Comparison of ENCODE assay signal across 1 cellular context in genomic region chr17:50421308-50422031, GRCh38.
TF ChIP-seq lines count a peak whose summit lies in the region.

No MANE protein-coding gene starts in this region.

TF ChIP-seq in GM23338, 12 proteins besides CTCF, POLR2A, EP300 and RAD21:
- TF ChIP-seq EZH2 (IDR thresholded peaks at IDR 0.05; ENCODE audit: low read depth, unreplicated experiment) = no peak
